ENCODE assay signal across 9 cellular contexts in the genomic region with DNA sequence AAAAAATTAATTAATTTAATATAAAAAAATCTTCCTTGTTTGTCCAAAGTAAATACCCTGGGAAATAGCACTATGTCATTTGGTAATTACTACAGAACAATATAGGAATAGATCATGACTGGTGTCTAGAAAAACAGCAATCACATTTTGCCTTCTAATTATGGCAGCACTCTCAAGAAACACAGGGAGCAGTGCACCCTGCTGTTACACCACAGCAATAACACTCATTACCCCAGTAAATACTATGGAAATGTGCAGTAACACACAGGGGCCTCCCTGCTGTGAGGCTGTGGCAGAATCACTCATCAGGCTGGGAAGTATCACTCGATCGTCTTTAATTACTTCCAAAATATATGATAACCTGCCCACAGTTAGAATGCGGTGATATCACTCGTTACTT.
DNase-seq lines count a peak whose midpoint lies in the region; ATAC-seq and TF ChIP-seq lines count a peak whose summit lies in the region.
"Had no signal": no experiment of that assay in that cellular context is flagged by ENCODE, and none has a peak within 500 bp of the region (broad histone marks: within the 10 kb centered on the region; RNA-seq: fewer than 3 reads in every experiment).

No MANE protein-coding gene starts in this region.

- TF ChIP-seq CTCF in fibroblast of pulmonary artery (IDR thresholded peaks at IDR 0.05; ENCODE audit: low read length, missing control alignments) = peak; percentile 16

- no peak overlapping the region for H3K4me3 ChIP-seq in fibroblast of pulmonary artery (replicated peaks; ENCODE audit: low read depth, low read length)
- H3K4me3 ChIP-seq: upper lobe of left lung had no signal

- ATAC-seq in HG02623 (IDR thresholded peaks at IDR 0.05; ENCODE audit: unreplicated experiment) = peak; percentile 58
- no peak for ATAC-seq in GM21737 (IDR thresholded peaks at IDR 0.05; ENCODE audit: unreplicated experiment)
- ATAC-seq in HG03095 (IDR thresholded peaks at IDR 0.05; ENCODE audit: unreplicated experiment) = no peak

- DNase-seq in EL = peak; percentile 2
- DNase-seq in NCI-H526 (lab: John Stamatoyannopoulos, UW) = peak; percentile 7 to 59
- DNase-seq in fibroblast of pulmonary artery (ENCODE audit: low read depth) = peak; percentile 3
- peak; percentile 62 for DNase-seq in superior temporal gyrus (ENCODE audit: extremely low spot score)
- no peak for DNase-seq in cerebellum (ENCODE audit: low spot score)
- DNase-seq: upper lobe of left lung had no signal
